In the genomic region with DNA sequence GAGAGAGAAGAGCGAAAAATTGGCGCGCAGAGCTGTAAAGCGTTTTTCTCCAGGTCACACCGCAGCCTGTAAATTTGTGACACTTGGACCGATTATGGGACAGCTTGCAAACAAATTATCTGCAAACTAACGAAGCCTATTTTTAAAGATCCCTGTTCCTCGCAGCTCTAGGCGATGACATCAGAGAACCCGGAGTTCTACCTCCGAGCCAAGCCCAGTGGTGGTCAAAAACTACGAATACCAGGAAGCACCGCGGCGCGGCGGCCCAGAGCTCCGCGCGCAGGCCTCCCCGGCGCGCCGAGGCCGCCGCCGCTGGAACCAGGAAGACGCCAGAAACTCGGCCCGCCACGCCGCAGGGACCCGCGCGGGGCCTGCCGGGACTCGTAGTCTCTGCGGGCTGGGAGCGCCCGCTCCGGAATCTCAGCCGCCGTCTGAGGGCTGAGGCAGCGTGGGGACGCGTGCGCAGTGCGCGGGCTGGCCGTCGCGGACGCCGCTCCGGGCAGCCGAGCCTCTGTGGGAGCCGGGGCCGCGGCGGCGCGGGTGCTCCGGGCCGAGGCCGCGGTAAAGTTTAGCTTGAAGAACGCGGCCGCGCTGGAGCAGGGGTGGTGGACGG, we compare ENCODE assay signal across 8 cellular contexts. TPM values are rescaled to one million over a fixed set of nuclear protein-coding genes. Genes with fewer than 3 reads are reported as not detected.
DNase-seq lines count a peak whose midpoint lies in the region; ATAC-seq and TF ChIP-seq lines count a peak whose summit lies in the region.

TSS of gene PLEKHA1 (plus strand) at position 463 of the 613 bp plus-strand sequence. CDS start 18,493 bp downstream, outside the sequence.

- H3K27ac Mint-ChIP-seq in activated CD4-positive, alpha-beta memory T cell treated with anti-CD3 and anti-CD28 coated beads, Interleukin-2, amount 10 ng/mL, durations not matched to agents 7 days and 5 days = peak within 1 kb of the TSS; percentile 7

- peak within 1 kb of the TSS; percentile 82 for H3K4me3 Mint-ChIP-seq in activated CD4-positive, alpha-beta memory T cell treated with anti-CD3 and anti-CD28 coated beads, Interleukin-2, amount 10 ng/mL, durations not matched to agents 7 days and 5 days

- intact Hi-C loops in left lung (cut with DNase I) = no loop called here

- CTCF ChIA-PET in activated CD4-positive, alpha-beta memory T cell treated with anti-CD3 and anti-CD28 coated beads, Interleukin-2, amount 10 ng/mL, durations not matched to agents 7 days and 5 days (lab: Charles Lee) = interaction anchor here (0.7 to 1.5 kb wide), 6 partner anchors 9 to 61 kb away, joined by 3 to 7 read pairs (median 4); no protein-coding TSS in a partner anchor

- no peaks in the 10 kb centered on the region for H3K36me3 ChIP-seq in left lung

- POLR2A ChIA-PET in activated CD4-positive, alpha-beta memory T cell treated with anti-CD3 and anti-CD28 coated beads, Interleukin-2, amount 10 ng/mL, durations not matched to agents 7 days and 5 days (lab: Charles Lee) = interaction anchor here (0.7 to 1.9 kb wide), 7 partner anchors 10 to 48 kb away, joined by 3 to 6 read pairs (median 3); no protein-coding TSS in a partner anchor

- H3K4me1 Mint-ChIP-seq in activated CD4-positive, alpha-beta memory T cell treated with anti-CD3 and anti-CD28 coated beads, Interleukin-2, amount 10 ng/mL, durations not matched to agents 7 days and 5 days = peaks cover 18% of the 10 kb centered on the region

- H3K27ac ChIP-seq in left lung = peak within 1 kb of the TSS; percentile 92 to 97

- H3K36me3 Mint-ChIP-seq in activated CD4-positive, alpha-beta memory T cell treated with anti-CD3 and anti-CD28 coated beads, Interleukin-2, amount 10 ng/mL, durations not matched to agents 7 days and 5 days (ENCODE audit: low read depth) = peaks cover 2% of the 10 kb centered on the region

- DNase-seq in AG20443 (ENCODE audit: low spot score) (peak; percentile 99), GM19240 (ENCODE audit: insufficient read length, low spot score) (peak; percentile 81), NCI-H526 (lab: John Stamatoyannopoulos, UW) (peak; percentile 73 to 96), dermis microvascular lymphatic vessel endothelial cell (ENCODE audit: low read depth in 2 of 2) (peak; percentile 81 to 96), left lung (peak; percentile 95 to 97)
- peak; percentile 93 for DNase-seq in activated CD4-positive, alpha-beta memory T cell treated with anti-CD3 and anti-CD28 coated beads, Interleukin-2, amount 10 ng/mL, durations not matched to agents 7 days and 5 days
- DNase-seq in stimulated activated CD4-positive, alpha-beta T cell treated with anti-CD3 and anti-CD28 coated beads, Interleukin-2, amount 100 ng/mL, for 24 hours = peak; percentile 92 to 93

- peaks cover 0 to 47% of the 10 kb centered on the region in 2 donors for H3K27me3 ChIP-seq in left lung

- peaks cover 0 to 31% of the 10 kb centered on the region in 2 donors for H3K4me1 ChIP-seq in left lung

- peak within 1 kb of the TSS; percentile 69 to 76 for H3K4me3 ChIP-seq in left lung

- H3K9me3 ChIP-seq in left lung = no peaks in the 10 kb centered on the region

- peaks cover 63% of the 10 kb centered on the region for H3K27me3 Mint-ChIP-seq in activated CD4-positive, alpha-beta memory T cell treated with anti-CD3 and anti-CD28 coated beads, Interleukin-2, amount 10 ng/mL, durations not matched to agents 7 days and 5 days

- no peaks in the 10 kb centered on the region for H3K9me3 Mint-ChIP-seq in activated CD4-positive, alpha-beta memory T cell treated with anti-CD3 and anti-CD28 coated beads, Interleukin-2, amount 10 ng/mL, durations not matched to agents 7 days and 5 days

- TF ChIP-seq CTCF in left lung (IDR thresholded peaks at IDR 0.05) = no peak

- peak; percentile 85 for ATAC-seq in HG03442 (IDR thresholded peaks at IDR 0.05; ENCODE audit: unreplicated experiment)
- ATAC-seq in left lung = peak; percentile 95

RNA-seq across cellular contexts. Expression of gene PLEKHA1, which starts in this region (rescaled TPM):
- 1 to 10 TPM; 5.2 to 5.3 TPM for total RNA-seq in activated CD4-positive, alpha-beta memory T cell treated with anti-CD3 and anti-CD28 coated beads, Interleukin-2, amount 10 ng/mL, durations not matched to agents 7 days and 5 days
- total RNA-seq in dermis microvascular lymphatic vessel endothelial cell (21.7 and 25.9 TPM in 2 replicates), left lung (10 to 100 TPM; 43.1 to 57.9 TPM)

Comparison
In these comparisons a context has a peak if more than half of its experiments do, and no peak if none do; other contexts are left out.
1. Peak in every context shown above with its lines: DNase-seq, ATAC-seq, H3K4me3 ChIP-seq and H3K27ac ChIP-seq.